Comparison of ENCODE assay signal across 9 cellular contexts in genomic region chr6:164108869-164109769, GRCh38.
DNase-seq lines count a peak whose midpoint lies in the region; ATAC-seq, FAIRE-seq and TF ChIP-seq lines count a peak whose summit lies in the region.
"Had no signal": no experiment of that assay in that cellular context is flagged by ENCODE, and none has a peak within 500 bp of the region (broad histone marks: within the 10 kb centered on the region; RNA-seq: fewer than 3 reads in every experiment).

No MANE protein-coding gene starts in this region.

- TF ChIP-seq RAD21 in liver (IDR thresholded peaks at IDR 0.05), result peak in 1 of 2 donors; percentile 10

- no peak overlapping the region for H3K4me3 Mint-ChIP-seq in activated naive CD8-positive, alpha-beta T cell treated with anti-CD3 and anti-CD28 coated beads, Interleukin-2, amount 50 U/mL, for 24 hours
- no peak overlapping the region for H3K4me3 Mint-ChIP-seq in activated T-helper 17 cell treated with anti-CD3 and anti-CD28 coated beads, Interleukin-2, amount 50 U/mL, for 72 hours

- peaks cover 24% of the 10 kb centered on the region for H3K27me3 Mint-ChIP-seq in activated naive CD8-positive, alpha-beta T cell treated with anti-CD3 and anti-CD28 coated beads, Interleukin-2, amount 50 U/mL, for 24 hours
- peaks cover 5% of the 10 kb centered on the region for H3K27me3 Mint-ChIP-seq in activated T-helper 17 cell treated with anti-CD3 and anti-CD28 coated beads, Interleukin-2, amount 50 U/mL, for 72 hours

- intact Hi-C loops in body of pancreas (cut with DNase I), result no loop called here

- peak; percentile 47 for ATAC-seq in body of pancreas
- ATAC-seq in activated naive CD8-positive, alpha-beta T cell treated with anti-CD3 and anti-CD28 coated beads, Interleukin-2, amount 50 U/mL, for 24 hours, result no peak
- ATAC-seq in activated T-helper 17 cell treated with anti-CD3 and anti-CD28 coated beads, Interleukin-2, amount 50 U/mL, for 72 hours (replicated peaks), result no peak

- DNase-seq in DMS 273 (lab: John Stamatoyannopoulos, UW; ENCODE audit: unreplicated experiment) (peak; percentile 46), DMS 273 treated with DMSO at 0.1 percent for 48 hours (lab: John Stamatoyannopoulos, UW) (no peak), body of pancreas (peak in 3 of 4 donors; percentile 20 to 44 (median 44)), urothelium cell line (ENCODE audit: low spot score) (peak; percentile 81)
- no peak for DNase-seq in activated effector memory CD4-positive, alpha-beta T cell treated with anti-CD3 and anti-CD28 coated beads, Interleukin-2, amount 50 U/mL, for 16 hours
- no peak for DNase-seq in activated naive CD8-positive, alpha-beta T cell treated with anti-CD3 and anti-CD28 coated beads, Interleukin-2, amount 50 U/mL, for 24 hours

- H3K4me3 ChIP-seq in body of pancreas (no peak overlapping the region), liver (ENCODE audit: low read depth in 1 of 3, low read length in 3 of 3) (peak overlapping the region; percentile 2 to 50 (median 18))

- H3K9me3 ChIP-seq in body of pancreas (no peaks in the 10 kb centered on the region), liver (ENCODE audit: control insufficient read depth in 4 of 4, low read length in 3 of 4) (no peaks in the 10 kb centered on the region)

- H3K27ac ChIP-seq in body of pancreas (peak overlapping the region in 2 of 4 donors; percentile 33 to 45), liver (ENCODE audit: low read depth in 1 of 2, low read length in 2 of 2) (peak overlapping the region; percentile 94 to 96)
- H3K27ac ChIP-seq: 22Rv1 had no signal

- H3K9ac ChIP-seq in liver (ENCODE audit: low read depth in 1 of 2, low read length in 2 of 2), result peak overlapping the region; percentile 1 to 57

- H3K9me3 Mint-ChIP-seq in activated naive CD8-positive, alpha-beta T cell treated with anti-CD3 and anti-CD28 coated beads, Interleukin-2, amount 50 U/mL, for 24 hours, result peaks cover 8% of the 10 kb centered on the region
- no peaks in the 10 kb centered on the region for H3K9me3 Mint-ChIP-seq in activated T-helper 17 cell treated with anti-CD3 and anti-CD28 coated beads, Interleukin-2, amount 50 U/mL, for 72 hours

- H3K27me3 ChIP-seq in body of pancreas, result no peaks in the 10 kb centered on the region
- no peaks in the 10 kb centered on the region for H3K27me3 ChIP-seq in liver (ENCODE audit: control insufficient read depth in 4 of 4, insufficient read depth in 4 of 4, low read length in 3 of 4)

- FAIRE-seq in urothelium cell line (lab: Jason Lieb, UNC), result peak; percentile 35

- no peaks in the 10 kb centered on the region for H3K4me1 Mint-ChIP-seq in activated naive CD8-positive, alpha-beta T cell treated with anti-CD3 and anti-CD28 coated beads, Interleukin-2, amount 50 U/mL, for 24 hours
- no peaks in the 10 kb centered on the region for H3K4me1 Mint-ChIP-seq in activated T-helper 17 cell treated with anti-CD3 and anti-CD28 coated beads, Interleukin-2, amount 50 U/mL, for 72 hours

- H3K36me3 ChIP-seq in body of pancreas (replicated peaks in 1 of 2; ENCODE audit: insufficient read depth in 1 of 2, low read depth in 2 of 2) (no peaks in the 10 kb centered on the region), liver (ENCODE audit: control insufficient read depth in 4 of 4, insufficient read depth in 3 of 4, low read depth in 1 of 4, low read length in 3 of 4) (no peaks in the 10 kb centered on the region)

- H3K4me1 ChIP-seq in body of pancreas (no peaks in the 10 kb centered on the region), liver (ENCODE audit: control insufficient read depth in 4 of 4, insufficient read depth in 4 of 4, low read length in 3 of 4) (peaks cover 3 to 21% (median 13%) of the 10 kb centered on the region in 4 donors)

- no peak overlapping the region for H3K27ac Mint-ChIP-seq in activated naive CD8-positive, alpha-beta T cell treated with anti-CD3 and anti-CD28 coated beads, Interleukin-2, amount 50 U/mL, for 24 hours
- no peak overlapping the region for H3K27ac Mint-ChIP-seq in activated T-helper 17 cell treated with anti-CD3 and anti-CD28 coated beads, Interleukin-2, amount 50 U/mL, for 72 hours

- WGBS in body of pancreas, 2 donors, result 50 to 51% methylated on average over 20 of the region's 20 CpGs
- 16% methylated on average over 20 of the region's 20 CpGs for WGBS in liver

- TF ChIP-seq POLR2A in body of pancreas (IDR thresholded peaks at IDR 0.05), result no peak

- H3K36me3 Mint-ChIP-seq in activated naive CD8-positive, alpha-beta T cell treated with anti-CD3 and anti-CD28 coated beads, Interleukin-2, amount 50 U/mL, for 24 hours (ENCODE audit: low read depth), result no peaks in the 10 kb centered on the region
- H3K36me3 Mint-ChIP-seq in activated T-helper 17 cell treated with anti-CD3 and anti-CD28 coated beads, Interleukin-2, amount 50 U/mL, for 72 hours (ENCODE audit: low read depth), result no peaks in the 10 kb centered on the region

- no peak for TF ChIP-seq CTCF in body of pancreas (IDR thresholded peaks at IDR 0.05)
- peak; percentile 11 for TF ChIP-seq CTCF in liver (IDR thresholded peaks at IDR 0.05; ENCODE audit: low read depth, low read length, missing input control)

TF ChIP-seq in liver, 16 proteins besides CTCF, POLR2A, EP300 and RAD21:
- no peak for TF ChIP-seq GABPA (IDR thresholded peaks at IDR 0.05 in 1 of 2, conservative IDR thresholded peaks at IDR 0.05 in 1 of 2)
- TF ChIP-seq EGR1 (IDR thresholded peaks at IDR 0.05; ENCODE audit: low read depth in 2 of 2), result peak in 1 of 2 donors; percentile 77
- TF ChIP-seq SP1 (IDR thresholded peaks at IDR 0.05), result peak; percentile 93
- TF ChIP-seq YY1 (IDR thresholded peaks at IDR 0.05), result peak; percentile 66
- TF ChIP-seq FOXA2 (IDR thresholded peaks at IDR 0.05), result peak; percentile 63
- TF ChIP-seq REST (IDR thresholded peaks at IDR 0.05), result peak; percentile 75
- TF ChIP-seq TAF1 (conservative IDR thresholded peaks at IDR 0.05), result no peak
- TF ChIP-seq HNF4A (conservative IDR thresholded peaks at IDR 0.05), result peak; percentile 86 to 98
- TF ChIP-seq, protein P1, sequence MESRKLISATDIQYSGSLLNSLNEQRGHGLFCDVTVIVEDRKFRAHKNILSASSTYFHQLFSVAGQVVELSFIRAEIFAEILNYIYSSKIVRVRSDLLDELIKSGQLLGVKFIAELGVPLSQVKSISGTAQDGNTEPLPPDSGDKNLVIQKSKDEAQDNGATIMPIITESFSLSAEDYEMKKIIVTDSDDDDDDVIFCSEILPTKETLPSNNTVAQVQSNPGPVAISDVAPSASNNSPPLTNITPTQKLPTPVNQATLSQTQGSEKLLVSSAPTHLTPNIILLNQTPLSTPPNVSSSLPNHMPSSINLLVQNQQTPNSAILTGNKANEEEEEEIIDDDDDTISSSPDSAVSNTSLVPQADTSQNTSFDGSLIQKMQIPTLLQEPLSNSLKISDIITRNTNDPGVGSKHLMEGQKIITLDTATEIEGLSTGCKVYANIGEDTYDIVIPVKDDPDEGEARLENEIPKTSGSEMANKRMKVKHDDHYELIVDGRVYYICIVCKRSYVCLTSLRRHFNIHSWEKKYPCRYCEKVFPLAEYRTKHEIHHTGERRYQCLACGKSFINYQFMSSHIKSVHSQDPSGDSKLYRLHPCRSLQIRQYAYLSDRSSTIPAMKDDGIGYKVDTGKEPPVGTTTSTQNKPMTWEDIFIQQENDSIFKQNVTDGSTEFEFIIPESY (IDR thresholded peaks at IDR 0.05), result peak; percentile 93
- peak; percentile 66 for TF ChIP-seq HNF4G (IDR thresholded peaks at IDR 0.05)
- TF ChIP-seq, protein P2, sequence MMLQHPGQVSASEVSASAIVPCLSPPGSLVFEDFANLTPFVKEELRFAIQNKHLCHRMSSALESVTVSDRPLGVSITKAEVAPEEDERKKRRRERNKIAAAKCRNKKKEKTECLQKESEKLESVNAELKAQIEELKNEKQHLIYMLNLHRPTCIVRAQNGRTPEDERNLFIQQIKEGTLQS (IDR thresholded peaks at IDR 0.05), result no peak
- peak; percentile 76 for TF ChIP-seq NR2F2 (IDR thresholded peaks at IDR 0.05)
- TF ChIP-seq, protein P3, sequence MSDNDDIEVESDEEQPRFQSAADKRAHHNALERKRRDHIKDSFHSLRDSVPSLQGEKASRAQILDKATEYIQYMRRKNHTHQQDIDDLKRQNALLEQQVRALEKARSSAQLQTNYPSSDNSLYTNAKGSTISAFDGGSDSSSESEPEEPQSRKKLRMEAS (IDR thresholded peaks at IDR 0.05), result peak; percentile 86
- TF ChIP-seq FOXA1 (IDR thresholded peaks at IDR 0.05), result no peak
- peak; percentile 94 to 98 for TF ChIP-seq RXRA (IDR thresholded peaks at IDR 0.05)
- peak; percentile 80 to 95 for TF ChIP-seq JUND (IDR thresholded peaks at IDR 0.05)

Comparison
In these comparisons a context has a peak if more than half of its experiments do, and no peak if none do; other contexts are left out.
1. DNase-seq: peak in DMS 273 (single experiment), body of pancreas (3 of 4) and urothelium cell line (single experiment); none in DMS 273 treated with DMSO at 0.1 percent for 48 hours (single experiment), activated effector memory CD4-positive, alpha-beta T cell treated with anti-CD3 and anti-CD28 coated beads, Interleukin-2, amount 50 U/mL, for 16 hours (single experiment) and activated naive CD8-positive, alpha-beta T cell treated with anti-CD3 and anti-CD28 coated beads, Interleukin-2, amount 50 U/mL, for 24 hours (single experiment).
2. H3K4me3 ChIP-seq: peak in liver (3 of 3); none in body of pancreas (0 of 2).